Comparison of ENCODE assay signal across 8 cellular contexts in genomic region chr10:87866575-87866974, GRCh38. TPM values are rescaled to one million over a fixed set of nuclear protein-coding genes. Genes with fewer than 3 reads are reported as not detected.
DNase-seq lines count a peak whose midpoint lies in the region; ATAC-seq and TF ChIP-seq lines count a peak whose summit lies in the region.

No MANE protein-coding gene starts in this region.

- no peak for ATAC-seq in HG03354 (IDR thresholded peaks at IDR 0.05; ENCODE audit: poor library complexity, severe bottlenecking, unreplicated experiment)

- H3K9me3 ChIP-seq in A673 (ENCODE audit: low read depth, low read length, poor library complexity, severe bottlenecking) = no peaks in the 10 kb centered on the region
- H3K9me3 ChIP-seq in HUES48 (ENCODE audit: control insufficient read depth, insufficient read depth, low read length) = no peaks in the 10 kb centered on the region
- H3K9me3 ChIP-seq in breast epithelium = no peaks in the 10 kb centered on the region
- no peaks in the 10 kb centered on the region for H3K9me3 ChIP-seq in mucosa of rectum (ENCODE audit: control insufficient read depth in 2 of 2, low read length in 2 of 2)

- POLR2A ChIA-PET in A673 (lab: Charles Lee; ENCODE audit: low non-redundant PET) = interaction anchor here (1.1 kb wide), 1 partner anchor 248 kb away, joined by 3 read pairs; no protein-coding TSS in a partner anchor

- H3K36me3 ChIP-seq in A673 (ENCODE audit: insufficient read depth, low read length, poor library complexity, severe bottlenecking) (no peaks in the 10 kb centered on the region), HUES48 (ENCODE audit: control insufficient read depth, insufficient read depth, low read length) (peaks cover 6% of the 10 kb centered on the region), breast epithelium (no peaks in the 10 kb centered on the region), mucosa of rectum (ENCODE audit: control insufficient read depth in 2 of 2, insufficient read depth in 2 of 2, low read length in 2 of 2) (no peaks in the 10 kb centered on the region)

- CTCF ChIA-PET in A673 (lab: Charles Lee) = no interaction called here

- H3K27ac ChIP-seq in A673 (ENCODE audit: low read depth, low read length, poor library complexity, severe bottlenecking) = peak overlapping the region; percentile 38
- no peak overlapping the region for H3K27ac ChIP-seq in HUES48 (ENCODE audit: low read depth, low read length)
- H3K27ac ChIP-seq in breast epithelium = peak overlapping the region; percentile 13 to 98
- H3K27ac ChIP-seq in mucosa of rectum (ENCODE audit: low read depth in 2 of 2, low read length in 2 of 2) = peak overlapping the region; percentile 11 to 97

- TF ChIP-seq CTCF in A673 (conservative IDR thresholded peaks at IDR 0.05; ENCODE audit: low read depth, low read length) (no peak), breast epithelium (IDR thresholded peaks at IDR 0.05) (no peak)

- DNase-seq in A673 (ENCODE audit: low spot score) = no peak
- no peak for DNase-seq in breast epithelium (ENCODE audit: low spot score in 2 of 2)
- DNase-seq in hypothalamus (lab: John Stamatoyannopoulos, UW) = no peak
- no peak for DNase-seq in activated effector memory CD4-positive, alpha-beta T cell treated with anti-CD3 and anti-CD28 coated beads, Interleukin-2, amount 50 U/mL, for 16 hours
- no peak for DNase-seq in hippocampal formation (lab: John Stamatoyannopoulos, UW)

- H3K9ac ChIP-seq in HUES48 (ENCODE audit: low read depth, low read length) = peak overlapping the region; percentile 28
- peak overlapping the region; percentile 82 to 98 for H3K9ac ChIP-seq in mucosa of rectum (ENCODE audit: low read depth in 1 of 2, low read length in 2 of 2)

- H3K4me1 ChIP-seq in A673 (ENCODE audit: insufficient read depth, low read length, poor library complexity, severe bottlenecking) (peaks cover 29% of the 10 kb centered on the region), HUES48 (ENCODE audit: control insufficient read depth, insufficient read depth, low read length) (peaks cover 20% of the 10 kb centered on the region), breast epithelium (peaks cover 0 to 7% of the 10 kb centered on the region in 2 donors), mucosa of rectum (ENCODE audit: control insufficient read depth in 2 of 2, insufficient read depth in 2 of 2, low read length in 2 of 2) (peaks cover 7 to 21% of the 10 kb centered on the region in 2 donors)

- intact Hi-C loops in A673 (cut with micrococcal nuclease; ENCODE audit: unreplicated experiment) (loop anchor here (5.0 to 10.0 kb wide), 2 partner anchors 61 to 108 kb away; no protein-coding TSS in a partner anchor), breast epithelium (cut with DNase I; ENCODE audit: low total_unique reads) (no loop called here)

- BruUV-seq in A673 (replicated peaks; lab: Mats Ljungman, UMichigan) = no TSS peak

- no peak for TF ChIP-seq POLR2A in breast epithelium (IDR thresholded peaks at IDR 0.05)

- H3K27me3 ChIP-seq in A673 (replicated peaks; ENCODE audit: insufficient read depth, low read depth, low read length, poor library complexity) = no peaks in the 10 kb centered on the region
- H3K27me3 ChIP-seq in HUES48 (ENCODE audit: control insufficient read depth, insufficient read depth, low read length) = no peaks in the 10 kb centered on the region
- no peaks in the 10 kb centered on the region for H3K27me3 ChIP-seq in breast epithelium
- H3K27me3 ChIP-seq in mucosa of rectum (ENCODE audit: control insufficient read depth in 2 of 2, insufficient read depth in 2 of 2, low read length in 2 of 2) = no peaks in the 10 kb centered on the region

- H3K4me3 ChIP-seq in A673 (ENCODE audit: low read depth, low read length, poor library complexity, severe bottlenecking) (peak overlapping the region; percentile 80), HUES48 (ENCODE audit: low read depth, low read length) (peak overlapping the region; percentile 92), breast epithelium (peak overlapping the region; percentile 72 to 91 (median 73)), mucosa of rectum (ENCODE audit: low read length in 2 of 2) (peak overlapping the region; percentile 91 to 92)

RNA-seq across cellular contexts. Expression of gene PTEN, which starts 3.1 kb away (rescaled TPM):
- total RNA-seq in A673 (2021) = 66.0 and 66.4 TPM in 2 replicates
- total RNA-seq in breast epithelium = 100 to 1,000 TPM; 178 to 366 (median 186) TPM

RNA-seq across cellular contexts. Expression of gene KLLN, which starts 3.2 kb away (rescaled TPM):
- total RNA-seq in A673 (2021) (0.32 and 0.37 TPM in 2 replicates), breast epithelium (1 to 10 TPM in 1 of 3 donors, under 1 TPM in 2; 0.44 to 1.1 (median 0.66) TPM)

RNA-seq across cellular contexts. Expression of gene ATAD1, which starts 48.5 kb away (rescaled TPM):
- total RNA-seq in A673 (2021) (48.6 and 51.6 TPM in 2 replicates), breast epithelium (10 to 100 TPM; 40.6 to 49.6 (median 41.0) TPM)
